In the genomic region with DNA sequence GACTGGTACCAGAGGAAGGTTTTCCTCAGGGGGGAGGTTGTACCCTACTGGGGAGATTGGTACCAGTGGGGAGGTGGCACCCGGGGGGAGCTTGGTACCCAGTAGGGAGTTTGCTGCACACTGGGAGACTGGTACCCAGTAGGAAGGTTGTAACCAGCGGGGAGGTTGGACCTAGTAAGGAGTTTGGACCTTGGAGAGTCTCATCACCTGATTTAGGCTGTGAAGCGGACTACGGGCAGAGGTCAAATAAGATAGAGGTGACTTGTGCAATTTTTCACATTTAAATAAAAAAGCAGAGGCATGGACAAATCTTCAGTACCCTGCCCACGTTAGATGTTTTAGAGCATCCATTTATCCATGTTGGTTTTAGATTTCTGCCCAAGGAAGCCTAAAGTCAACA, we compare ENCODE assay signal across 2 cellular contexts.
TF ChIP-seq lines count a peak whose summit lies in the region.

No MANE protein-coding gene starts in this region.

TF ChIP-seq in liver, 16 proteins besides CTCF, POLR2A, EP300 and RAD21:
- TF ChIP-seq HNF4G (IDR thresholded peaks at IDR 0.05) (peak; percentile 46), GABPA (IDR thresholded peaks at IDR 0.05 in 1 of 2, conservative IDR thresholded peaks at IDR 0.05 in 1 of 2) (no peak), ATF3 (IDR thresholded peaks at IDR 0.05) (no peak), HNF4A (conservative IDR thresholded peaks at IDR 0.05) (peak; percentile 90 to 92), FOXA1 (IDR thresholded peaks at IDR 0.05) (no peak), SP1 (IDR thresholded peaks at IDR 0.05) (peak; percentile 39), NR2F2 (IDR thresholded peaks at IDR 0.05) (no peak), EGR1 (IDR thresholded peaks at IDR 0.05; ENCODE audit: low read depth in 2 of 2) (no peak), YY1 (IDR thresholded peaks at IDR 0.05) (no peak), RXRA (IDR thresholded peaks at IDR 0.05) (peak; percentile 48 to 59)
- TF ChIP-seq, protein P1, sequence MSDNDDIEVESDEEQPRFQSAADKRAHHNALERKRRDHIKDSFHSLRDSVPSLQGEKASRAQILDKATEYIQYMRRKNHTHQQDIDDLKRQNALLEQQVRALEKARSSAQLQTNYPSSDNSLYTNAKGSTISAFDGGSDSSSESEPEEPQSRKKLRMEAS (IDR thresholded peaks at IDR 0.05), result peak; percentile 18
TF ChIP-seq in liver: peak in this region for 5.

TF ChIP-seq in HepG2, 621 proteins besides CTCF, POLR2A, EP300 and RAD21:
- TF ChIP-seq GATAD2A (CRISPR knock-in tag; IDR thresholded peaks at IDR 0.05) (no peak), SRSF1 (optimal IDR thresholded peaks at IDR 0.05; ENCODE audit: low read depth, low read length) (no peak), ZNF781 (CRISPR knock-in tag; IDR thresholded peaks at IDR 0.05; ENCODE audit: borderline replicate concordance, not compliant biosample characterization) (no peak), PRPF4 (IDR thresholded peaks at IDR 0.05; ENCODE audit: low read depth, low read length, poor library complexity, severe bottlenecking) (no peak), PBX2 (CRISPR knock-in tag; IDR thresholded peaks at IDR 0.05) (no peak), IKZF5 (CRISPR knock-in tag; IDR thresholded peaks at IDR 0.05) (no peak), LRRFIP1 (CRISPR knock-in tag; conservative IDR thresholded peaks at IDR 0.05) (no peak), ZNF430 (CRISPR knock-in tag; IDR thresholded peaks at IDR 0.05) (no peak), PITX1 (CRISPR knock-in tag; IDR thresholded peaks at IDR 0.05) (no peak), RXRB (CRISPR knock-in tag; IDR thresholded peaks at IDR 0.05; ENCODE audit: borderline replicate concordance) (no peak), ZNF367 (CRISPR knock-in tag; IDR thresholded peaks at IDR 0.05; ENCODE audit: borderline replicate concordance) (no peak), GFI1 (CRISPR knock-in tag; IDR thresholded peaks at IDR 0.05; ENCODE audit: borderline replicate concordance) (no peak)
- TF ChIP-seq, protein P2, sequence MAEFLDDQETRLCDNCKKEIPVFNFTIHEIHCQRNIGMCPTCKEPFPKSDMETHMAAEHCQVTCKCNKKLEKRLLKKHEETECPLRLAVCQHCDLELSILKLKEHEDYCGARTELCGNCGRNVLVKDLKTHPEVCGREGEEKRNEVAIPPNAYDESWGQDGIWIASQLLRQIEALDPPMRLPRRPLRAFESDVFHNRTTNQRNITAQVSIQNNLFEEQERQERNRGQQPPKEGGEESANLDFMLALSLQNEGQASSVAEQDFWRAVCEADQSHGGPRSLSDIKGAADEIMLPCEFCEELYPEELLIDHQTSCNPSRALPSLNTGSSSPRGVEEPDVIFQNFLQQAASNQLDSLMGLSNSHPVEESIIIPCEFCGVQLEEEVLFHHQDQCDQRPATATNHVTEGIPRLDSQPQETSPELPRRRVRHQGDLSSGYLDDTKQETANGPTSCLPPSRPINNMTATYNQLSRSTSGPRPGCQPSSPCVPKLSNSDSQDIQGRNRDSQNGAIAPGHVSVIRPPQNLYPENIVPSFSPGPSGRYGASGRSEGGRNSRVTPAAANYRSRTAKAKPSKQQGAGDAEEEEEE (CRISPR knock-in tag; IDR thresholded peaks at IDR 0.05; ENCODE audit: borderline replicate concordance), result no peak
